ENCODE assay signal across 20 cellular contexts in the genomic region with DNA sequence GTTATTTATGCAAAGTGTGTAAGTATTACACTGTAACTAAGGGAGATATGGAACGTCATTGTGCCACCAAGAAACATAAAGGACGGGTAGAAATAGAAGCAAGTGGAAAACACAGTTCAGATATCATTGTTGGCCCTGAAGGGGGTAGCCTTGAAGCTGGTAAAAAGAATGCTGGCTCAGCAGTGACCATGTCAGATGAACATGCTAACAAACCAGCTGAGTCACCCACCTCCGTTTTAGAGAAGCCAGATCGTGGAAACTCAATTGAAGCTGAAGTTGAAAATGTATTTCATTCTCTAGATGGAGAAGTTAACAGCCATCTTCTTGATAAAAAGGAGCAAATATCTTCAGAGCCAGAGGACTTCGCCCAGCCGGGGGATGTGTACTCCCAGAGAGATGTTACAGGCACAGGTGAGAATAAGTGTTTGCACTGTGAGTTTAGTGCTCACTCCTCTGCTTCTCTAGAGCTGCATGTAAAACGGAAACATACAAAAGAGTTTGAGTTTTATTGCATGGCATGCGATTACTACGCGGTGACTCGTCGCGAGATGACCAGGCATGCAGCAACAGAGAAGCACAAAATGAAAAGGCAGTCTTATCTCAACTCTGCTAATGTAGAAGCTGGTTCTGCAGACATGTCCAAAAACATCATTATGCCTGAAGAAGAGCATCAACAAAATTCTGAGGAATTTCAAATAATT. TPM values are rescaled to one million over a fixed set of nuclear protein-coding genes. Genes with fewer than 3 reads are reported as not detected.
DNase-seq lines count a peak whose midpoint lies in the region; ATAC-seq and TF ChIP-seq lines count a peak whose summit lies in the region.
"Had no signal": no experiment of that assay in that cellular context is flagged by ENCODE, and none has a peak within 500 bp of the region (broad histone marks: within the 10 kb centered on the region; RNA-seq: fewer than 3 reads in every experiment).

No MANE protein-coding gene starts in this region.

- peaks cover 46% of the 10 kb centered on the region for H3K4me1 Mint-ChIP-seq in activated T-cell treated with anti-CD3 and anti-CD28 coated beads, Interleukin-2, amount 50 U/mL, for 24 hours (ENCODE audit: low read depth)
- peaks cover 41% of the 10 kb centered on the region for H3K4me1 Mint-ChIP-seq in CD8-positive, alpha-beta T cell (ENCODE audit: low read depth)
- H3K4me1 Mint-ChIP-seq in T-cell, result peaks cover 44 to 62% (median 52%) of the 10 kb centered on the region in 3 donors

- no peak overlapping the region for H4K91ac ChIP-seq in mesenchymal stem cell (ENCODE audit: low read length)

- DNase-seq in activated T-cell treated with anti-CD3 and anti-CD28 coated beads, Interleukin-2, amount 50 U/mL, for 24 hours, result no peak
- no peak for DNase-seq in activated T-cell treated with anti-CD3 and anti-CD28 coated beads for 4 hours
- no peak for DNase-seq in CD8-positive, alpha-beta T cell
- DNase-seq in T-cell, result no peak
- peak; percentile 32 for DNase-seq in mesenchymal stem cell
- DNase-seq in T-helper 2 cell, result no peak
- DNase-seq in NCI-H1048 (lab: John Stamatoyannopoulos, UW), result no peak
- DNase-seq in NCI-H524 (lab: John Stamatoyannopoulos, UW), result no peak
- DNase-seq: ACHN; activated effector memory CD4-positive, alpha-beta T cell treated with anti-CD3 and anti-CD28 coated beads, Interleukin-2, amount 50 U/mL, for 16 hours; colonic mucosa; foreskin melanocyte; GDM1; H9; NCI-H187 treated with DMSO at 0.1 percent for 48 hours; NCI-H446 treated with DMSO at 0.1 percent for 48 hours; tibial artery had no signal

- H3K23ac ChIP-seq in mesenchymal stem cell (ENCODE audit: low read length in 2 of 2), result no peak overlapping the region

- H3K27ac ChIP-seq in CD8-positive, alpha-beta T cell (ENCODE audit: low read depth, low read length), result no peak overlapping the region
- no peak overlapping the region for H3K27ac ChIP-seq in mesenchymal stem cell (ENCODE audit: low read length, poor library complexity, severe bottlenecking)
- H3K27ac ChIP-seq: colonic mucosa, tibial artery, VCaP had no signal

- H3K4ac ChIP-seq in mesenchymal stem cell (ENCODE audit: low read depth in 1 of 2, low read length in 2 of 2), result no peak overlapping the region

- POLR2A ChIA-PET in CD8-positive, alpha-beta T cell (lab: Charles Lee), result interaction anchor here (3.2 kb wide), 1 partner anchor 35 kb away, joined by 23 read pairs; a partner anchor contains a TSS
- POLR2A ChIA-PET in T-cell (lab: Charles Lee), result no interaction called here

- H2BK120ac ChIP-seq in mesenchymal stem cell (ENCODE audit: low read depth, low read length), result peak overlapping the region; percentile 49

- ATAC-seq in CD8-positive, alpha-beta T cell, result no peak
- no peak for ATAC-seq in T-cell (replicated peaks in 1 of 4)
- ATAC-seq: GM12878 had no signal

- H2AK5ac ChIP-seq in mesenchymal stem cell (ENCODE audit: low read length, severe bottlenecking), result no peak overlapping the region

- H3K27me3 Mint-ChIP-seq in activated T-cell treated with anti-CD3 and anti-CD28 coated beads, Interleukin-2, amount 50 U/mL, for 24 hours, result no peaks in the 10 kb centered on the region
- no peaks in the 10 kb centered on the region for H3K27me3 Mint-ChIP-seq in CD8-positive, alpha-beta T cell (ENCODE audit: low read depth)
- no peaks in the 10 kb centered on the region for H3K27me3 Mint-ChIP-seq in T-cell
- H3K27me3 Mint-ChIP-seq: IgD-negative memory B cell had no signal

- H3K4me3 Mint-ChIP-seq in activated T-cell treated with anti-CD3 and anti-CD28 coated beads, Interleukin-2, amount 50 U/mL, for 24 hours, result no peak overlapping the region
- H3K4me3 Mint-ChIP-seq in CD8-positive, alpha-beta T cell, result no peak overlapping the region
- H3K4me3 Mint-ChIP-seq in T-cell, result peak overlapping the region in 1 of 3 donors; percentile 69
- H3K4me3 Mint-ChIP-seq: H9, IgD-negative memory B cell had no signal

- no peaks in the 10 kb centered on the region for H3K27me3 ChIP-seq in CD8-positive, alpha-beta T cell (ENCODE audit: insufficient read depth, low read length)
- no peaks in the 10 kb centered on the region for H3K27me3 ChIP-seq in mesenchymal stem cell (ENCODE audit: control insufficient read depth in 1 of 2, insufficient read depth in 1 of 2, low read length in 2 of 2)
- H3K27me3 ChIP-seq: colonic mucosa, tibial artery had no signal

- no peak overlapping the region for H2BK5ac ChIP-seq in mesenchymal stem cell (ENCODE audit: low read depth, low read length, poor library complexity, severe bottlenecking)

- peaks cover 13% of the 10 kb centered on the region for H3K79me1 ChIP-seq in mesenchymal stem cell (replicated peaks; ENCODE audit: low read length, poor library complexity, severe bottlenecking)

- H3K4me2 ChIP-seq in mesenchymal stem cell (ENCODE audit: low read length, poor library complexity, severe bottlenecking), result no peak overlapping the region

- no peak overlapping the region for H3K4me3 ChIP-seq in CD8-positive, alpha-beta T cell (ENCODE audit: low read depth, low read length)
- no peak overlapping the region for H3K4me3 ChIP-seq in mesenchymal stem cell (ENCODE audit: insufficient read depth in 1 of 2, low read depth in 1 of 2, low read length in 2 of 2)
- H3K4me3 ChIP-seq: colonic mucosa, GM12878, tibial artery had no signal

- no peak overlapping the region for H2BK15ac ChIP-seq in mesenchymal stem cell (ENCODE audit: low read depth, poor library complexity, severe bottlenecking)

- no peak overlapping the region for H3K9ac ChIP-seq in mesenchymal stem cell (ENCODE audit: low read length)

- peaks cover 30% of the 10 kb centered on the region for H3K4me1 ChIP-seq in CD8-positive, alpha-beta T cell (ENCODE audit: insufficient read depth, low read length)
- peaks cover 2% of the 10 kb centered on the region for H3K4me1 ChIP-seq in mesenchymal stem cell (ENCODE audit: control insufficient read depth, insufficient read depth, low read depth, low read length)
- H3K4me1 ChIP-seq: colonic mucosa, tibial artery had no signal

- H2BK12ac ChIP-seq in mesenchymal stem cell (ENCODE audit: low read length in 2 of 2), result peak overlapping the region in 1 of 2 experiments; percentile 50

- H3K36me3 Mint-ChIP-seq in activated T-cell treated with anti-CD3 and anti-CD28 coated beads, Interleukin-2, amount 50 U/mL, for 24 hours (ENCODE audit: low read depth), result peaks cover 67% of the 10 kb centered on the region
- peaks cover 26% of the 10 kb centered on the region for H3K36me3 Mint-ChIP-seq in CD8-positive, alpha-beta T cell
- H3K36me3 Mint-ChIP-seq in T-cell, result peaks cover 39% of the 10 kb centered on the region

- H3K36me3 ChIP-seq in CD8-positive, alpha-beta T cell (ENCODE audit: insufficient read depth, low read length), result no peaks in the 10 kb centered on the region
- H3K36me3 ChIP-seq in mesenchymal stem cell (ENCODE audit: control insufficient read depth in 1 of 2, insufficient read depth in 2 of 2, low read depth in 1 of 2, low read length in 2 of 2), result peaks cover 14 to 48% of the 10 kb centered on the region in 2 experiments
- H3K36me3 ChIP-seq: colonic mucosa had no signal

- WGBS in mesenchymal stem cell, result 84% methylated on average over 13 of the region's 13 CpGs

- H3K9me3 Mint-ChIP-seq in activated T-cell treated with anti-CD3 and anti-CD28 coated beads, Interleukin-2, amount 50 U/mL, for 24 hours, result no peaks in the 10 kb centered on the region
- no peaks in the 10 kb centered on the region for H3K9me3 Mint-ChIP-seq in CD8-positive, alpha-beta T cell
- no peaks in the 10 kb centered on the region for H3K9me3 Mint-ChIP-seq in T-cell
- H3K9me3 Mint-ChIP-seq: H9, IgD-negative memory B cell had no signal

- CTCF ChIA-PET in CD8-positive, alpha-beta T cell (lab: Charles Lee), result interaction anchor here (1.3 to 3.5 kb wide), 3 partner anchors 10 to 35 kb away, joined by 3 to 15 read pairs (median 4); no protein-coding TSS in a partner anchor
- CTCF ChIA-PET in T-cell (lab: Charles Lee), result interaction anchor here in 1 of 2 donors (0.5 to 1.3 kb wide), 3 partner anchors 10 to 268 kb away, joined by 3 read pairs; no protein-coding TSS in a partner anchor

- no peak overlapping the region for H2AFZ ChIP-seq in mesenchymal stem cell (ENCODE audit: low read depth, low read length)

- H3K27ac Mint-ChIP-seq in activated T-cell treated with anti-CD3 and anti-CD28 coated beads, Interleukin-2, amount 50 U/mL, for 24 hours, result peak overlapping the region; percentile 64
- peak overlapping the region; percentile 96 for H3K27ac Mint-ChIP-seq in CD8-positive, alpha-beta T cell
- H3K27ac Mint-ChIP-seq in T-cell, result peak overlapping the region; percentile 97 to 98
- H3K27ac Mint-ChIP-seq: H9 had no signal

- intact Hi-C loops in CD8-positive, alpha-beta T cell (cut with DNase I, micrococcal nuclease), result no loop called here

- no peak for TF ChIP-seq CTCF in CD8-positive, alpha-beta T cell (IDR thresholded peaks at IDR 0.05)

- no peak overlapping the region for H3K14ac ChIP-seq in mesenchymal stem cell (ENCODE audit: low read length in 2 of 2)

- H3K9me3 ChIP-seq in CD8-positive, alpha-beta T cell (ENCODE audit: low read length), result no peaks in the 10 kb centered on the region
- no peaks in the 10 kb centered on the region for H3K9me3 ChIP-seq in mesenchymal stem cell (ENCODE audit: control insufficient read depth, low read length)
- H3K9me3 ChIP-seq: colonic mucosa, tibial artery had no signal

- no peak overlapping the region for H4K8ac ChIP-seq in mesenchymal stem cell (ENCODE audit: low read length)

- no peak overlapping the region for H3K18ac ChIP-seq in mesenchymal stem cell (ENCODE audit: low read depth in 1 of 2, low read length in 2 of 2)

RNA-seq across cellular contexts. Expression of a gene that starts 36.1 kb away (rescaled TPM):
- 10 to 100 TPM; 18.4 to 18.5 TPM for total RNA-seq in CD8-positive, alpha-beta T cell
- 10 to 100 TPM; 22.9 to 37.4 (median 24.4) TPM for total RNA-seq in T-cell
- 3.3 TPM for polyA plus RNA-seq in mesenchymal stem cell (2013, experiment 1 of 2)
- 3.2 TPM for polyA plus RNA-seq in mesenchymal stem cell (2013, experiment 2 of 2)
